ENCODE assay signal across 8 cellular contexts in genomic region chr1:234533975-234534876, GRCh38. TPM values are rescaled to one million over a fixed set of nuclear protein-coding genes. Genes with fewer than 3 reads are reported as not detected.
DNase-seq lines count a peak whose midpoint lies in the region; ATAC-seq and TF ChIP-seq lines count a peak whose summit lies in the region.

No MANE protein-coding gene starts in this region.

- no peak overlapping the region for H3K27ac Mint-ChIP-seq in T-helper 2 cell treated with Interferon-gamma antibody and Interleukin-4, amounts not matched to agents 5 μg/mL and 100 μg/mL, for 36 hours

- intact Hi-C loops in upper lobe of right lung (cut with DNase I) = no loop called here

- peaks cover 7% of the 10 kb centered on the region for H3K4me1 Mint-ChIP-seq in T-helper 2 cell treated with Interferon-gamma antibody and Interleukin-4, amounts not matched to agents 5 μg/mL and 100 μg/mL, for 36 hours (ENCODE audit: low read depth)

- no peak for TF ChIP-seq CTCF in upper lobe of right lung (IDR thresholded peaks at IDR 0.05)

- H3K27me3 Mint-ChIP-seq in T-helper 2 cell treated with Interferon-gamma antibody and Interleukin-4, amounts not matched to agents 5 μg/mL and 100 μg/mL, for 36 hours (ENCODE audit: low read depth) = no peaks in the 10 kb centered on the region

- H3K4me3 ChIP-seq in upper lobe of right lung = no peak overlapping the region

- H3K4me1 ChIP-seq in upper lobe of right lung = peaks cover 77% of the 10 kb centered on the region

- no peaks in the 10 kb centered on the region for H3K27me3 ChIP-seq in upper lobe of right lung

- H3K9me3 Mint-ChIP-seq in T-helper 2 cell treated with Interferon-gamma antibody and Interleukin-4, amounts not matched to agents 5 μg/mL and 100 μg/mL, for 36 hours = no peaks in the 10 kb centered on the region

- no peak for ATAC-seq in upper lobe of right lung
- no peak for ATAC-seq in GM18867 (IDR thresholded peaks at IDR 0.05; ENCODE audit: unreplicated experiment)
- no peak for ATAC-seq in GM21717 (IDR thresholded peaks at IDR 0.05; ENCODE audit: unreplicated experiment)
- ATAC-seq in GM21528 (IDR thresholded peaks at IDR 0.05; ENCODE audit: low FRiP score, unreplicated experiment) = no peak

- DNase-seq in NCI-H2107 treated with DMSO at 0.1 percent for 48 hours (lab: John Stamatoyannopoulos, UW; ENCODE audit: unreplicated experiment) (peak; percentile 41), dedifferentiated amniotic fluid mesenchymal stem cell (ENCODE audit: extremely low spot score) (peak; percentile 98), mesenteric fat pad (ENCODE audit: low spot score) (peak; percentile 94), upper lobe of right lung (peak; percentile 88)
- no peak for DNase-seq in T-helper 2 cell treated with Interferon-gamma antibody and Interleukin-4, amounts not matched to agents 5 μg/mL and 100 μg/mL, for 36 hours (ENCODE audit: low spot score)

- H3K36me3 ChIP-seq in upper lobe of right lung = no peaks in the 10 kb centered on the region

- H3K9me3 ChIP-seq in upper lobe of right lung = no peaks in the 10 kb centered on the region

- no peaks in the 10 kb centered on the region for H3K36me3 Mint-ChIP-seq in T-helper 2 cell treated with Interferon-gamma antibody and Interleukin-4, amounts not matched to agents 5 μg/mL and 100 μg/mL, for 36 hours (ENCODE audit: low read depth)

- H3K4me3 Mint-ChIP-seq in T-helper 2 cell treated with Interferon-gamma antibody and Interleukin-4, amounts not matched to agents 5 μg/mL and 100 μg/mL, for 36 hours = no peak overlapping the region

- H3K27ac ChIP-seq in upper lobe of right lung = peak overlapping the region; percentile 95

RNA-seq across cellular contexts. Expression of gene TARBP1, which starts 55.2 kb away (rescaled TPM):
- total RNA-seq in mesenteric fat pad (19.4 TPM), upper lobe of right lung (18.3 TPM)
